Comparison of ENCODE assay signal across 17 cellular contexts in the genomic region with DNA sequence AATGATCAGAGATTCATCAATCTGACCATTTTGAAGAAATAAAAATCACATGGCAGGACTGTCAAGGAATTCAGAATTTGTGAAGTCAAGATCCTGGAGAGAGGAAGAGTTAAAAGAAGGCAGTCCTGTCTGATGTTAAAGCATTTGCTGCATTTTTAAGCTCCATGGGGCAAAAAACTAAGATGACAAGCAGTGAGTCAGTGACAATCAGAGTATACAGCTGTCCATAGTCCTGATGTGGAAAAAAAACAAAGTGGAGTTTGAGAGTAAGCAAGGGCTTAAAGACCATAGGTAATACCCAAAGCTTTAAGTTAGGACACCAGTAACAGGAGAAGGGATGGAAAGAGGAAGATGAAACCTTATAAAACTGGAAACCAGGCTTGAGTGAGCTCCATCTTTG.
DNase-seq lines count a peak whose midpoint lies in the region; ATAC-seq, FAIRE-seq and TF ChIP-seq lines count a peak whose summit lies in the region.
"Had no signal": no experiment of that assay in that cellular context is flagged by ENCODE, and none has a peak within 500 bp of the region (broad histone marks: within the 10 kb centered on the region; RNA-seq: fewer than 3 reads in every experiment).

No MANE protein-coding gene starts in this region.

- peaks cover 0 to 14% (median 2%) of the 10 kb centered on the region in 6 donors for H3K9me3 Mint-ChIP-seq in immature natural killer cell
- H3K9me3 Mint-ChIP-seq: CD4-positive, alpha-beta T cell; GM23338 had no signal

- FAIRE-seq in A549 (lab: Jason Lieb, UNC) = no peak
- FAIRE-seq: GM12878, GM18507 had no signal

- intact Hi-C loops in testis (cut with DNase I; ENCODE audit: low total_unique reads) = no loop called here

- no peaks in the 10 kb centered on the region for H3K27me3 ChIP-seq in testis

- ATAC-seq in A549 (no peak), HG03460 (IDR thresholded peaks at IDR 0.05; ENCODE audit: unreplicated experiment) (no peak)
- ATAC-seq: GM12878, GM23338 had no signal

- H3K36me3 Mint-ChIP-seq in immature natural killer cell = no peaks in the 10 kb centered on the region

- H3K27ac ChIP-seq in A549 (no peak overlapping the region), testis (no peak overlapping the region)

- no peak for TF ChIP-seq POLR2A in A549 (IDR thresholded peaks at IDR 0.05; ENCODE audit: low read length)
- TF ChIP-seq POLR2A in testis (IDR thresholded peaks at IDR 0.05) = no peak

- H3K27me3 Mint-ChIP-seq in immature natural killer cell (ENCODE audit: low read depth in 3 of 3) = no peaks in the 10 kb centered on the region
- H3K27me3 Mint-ChIP-seq: B cell; CD4-positive, alpha-beta T cell had no signal

- no peaks in the 10 kb centered on the region for H3K4me1 Mint-ChIP-seq in immature natural killer cell
- H3K4me1 Mint-ChIP-seq: B cell, GM23338, H9, IgD-negative memory B cell had no signal

- no peak overlapping the region for H3K4me2 ChIP-seq in A549
- H3K4me2 ChIP-seq: GM23338 had no signal

- no peak for TF ChIP-seq CTCF in A549 (IDR thresholded peaks at IDR 0.05)
- TF ChIP-seq CTCF in testis (IDR thresholded peaks at IDR 0.05) = no peak

- CTCF ChIA-PET in A549 (lab: Yijun Ruan, JAX) = no interaction called here

- H3K4me3 ChIP-seq in A549 (no peak overlapping the region), testis (no peak overlapping the region)
- H3K4me3 ChIP-seq: GM12878, GM23338 had no signal

- H3K4me1 ChIP-seq in A549 = no peaks in the 10 kb centered on the region
- H3K4me1 ChIP-seq in testis = no peaks in the 10 kb centered on the region

- TF ChIP-seq RAD21 in A549 (conservative IDR thresholded peaks at IDR 0.05 in 1 of 2, IDR thresholded peaks at IDR 0.05 in 1 of 2) = no peak

- no peaks in the 10 kb centered on the region for H3K9me3 ChIP-seq in A549
- H3K9me3 ChIP-seq in testis = no peaks in the 10 kb centered on the region

- no peak for DNase-seq in A549 (ENCODE audit: low read depth in 1 of 2, low spot score in 1 of 2)
- DNase-seq in HCEC 1CT = peak; percentile 20
- peak; percentile 59 for DNase-seq in RPMI7951 (ENCODE audit: low read depth)
- peak; percentile 25 for DNase-seq in fibroblast of peridontal ligament (ENCODE audit: extremely low read depth)
- DNase-seq in testis = no peak
- DNase-seq in immature natural killer cell = no peak
- DNase-seq: C1 segment of cervical spinal cord; Calu3; CD4-positive, alpha-beta T cell; DMS 273 treated with DMSO at 0.1 percent for 48 hours; H9 had no signal

- POLR2A ChIA-PET in A549 (lab: Yijun Ruan, JAX) = no interaction called here

- H3K27ac Mint-ChIP-seq in immature natural killer cell = no peak overlapping the region
- H3K27ac Mint-ChIP-seq: B cell; CD4-positive, alpha-beta T cell; GM23338; H9; IgD-negative memory B cell had no signal

- no peak overlapping the region for H3K4me3 Mint-ChIP-seq in immature natural killer cell
- H3K4me3 Mint-ChIP-seq: B cell; CD4-positive, alpha-beta T cell; GM23338; H9; IgD-negative memory B cell had no signal

- no peak for TF ChIP-seq EP300 in A549 (IDR thresholded peaks at IDR 0.05)

- no peaks in the 10 kb centered on the region for H3K36me3 ChIP-seq in testis (ENCODE audit: low read depth, missing control alignments)

TF ChIP-seq in A549, 52 proteins besides CTCF, POLR2A, EP300 and RAD21:
- TF ChIP-seq, protein P1, sequence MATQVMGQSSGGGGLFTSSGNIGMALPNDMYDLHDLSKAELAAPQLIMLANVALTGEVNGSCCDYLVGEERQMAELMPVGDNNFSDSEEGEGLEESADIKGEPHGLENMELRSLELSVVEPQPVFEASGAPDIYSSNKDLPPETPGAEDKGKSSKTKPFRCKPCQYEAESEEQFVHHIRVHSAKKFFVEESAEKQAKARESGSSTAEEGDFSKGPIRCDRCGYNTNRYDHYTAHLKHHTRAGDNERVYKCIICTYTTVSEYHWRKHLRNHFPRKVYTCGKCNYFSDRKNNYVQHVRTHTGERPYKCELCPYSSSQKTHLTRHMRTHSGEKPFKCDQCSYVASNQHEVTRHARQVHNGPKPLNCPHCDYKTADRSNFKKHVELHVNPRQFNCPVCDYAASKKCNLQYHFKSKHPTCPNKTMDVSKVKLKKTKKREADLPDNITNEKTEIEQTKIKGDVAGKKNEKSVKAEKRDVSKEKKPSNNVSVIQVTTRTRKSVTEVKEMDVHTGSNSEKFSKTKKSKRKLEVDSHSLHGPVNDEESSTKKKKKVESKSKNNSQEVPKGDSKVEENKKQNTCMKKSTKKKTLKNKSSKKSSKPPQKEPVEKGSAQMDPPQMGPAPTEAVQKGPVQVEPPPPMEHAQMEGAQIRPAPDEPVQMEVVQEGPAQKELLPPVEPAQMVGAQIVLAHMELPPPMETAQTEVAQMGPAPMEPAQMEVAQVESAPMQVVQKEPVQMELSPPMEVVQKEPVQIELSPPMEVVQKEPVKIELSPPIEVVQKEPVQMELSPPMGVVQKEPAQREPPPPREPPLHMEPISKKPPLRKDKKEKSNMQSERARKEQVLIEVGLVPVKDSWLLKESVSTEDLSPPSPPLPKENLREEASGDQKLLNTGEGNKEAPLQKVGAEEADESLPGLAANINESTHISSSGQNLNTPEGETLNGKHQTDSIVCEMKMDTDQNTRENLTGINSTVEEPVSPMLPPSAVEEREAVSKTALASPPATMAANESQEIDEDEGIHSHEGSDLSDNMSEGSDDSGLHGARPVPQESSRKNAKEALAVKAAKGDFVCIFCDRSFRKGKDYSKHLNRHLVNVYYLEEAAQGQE (IDR thresholded peaks at IDR 0.05) = peak; percentile 29; the same call in 1 of the 2 replicates
- TF ChIP-seq KDM5A (IDR thresholded peaks at IDR 0.05) = no peak

Comparison
In these comparisons a context has a peak if more than half of its experiments do, and no peak if none do; other contexts are left out.
1. DNase-seq: peak in HCEC 1CT (single experiment), RPMI7951 (single experiment) and fibroblast of peridontal ligament (single experiment); none in A549 (0 of 2), testis (single experiment) and immature natural killer cell (0 of 3).